12 cellular contexts compared by ENCODE assay signal in the genomic region with DNA sequence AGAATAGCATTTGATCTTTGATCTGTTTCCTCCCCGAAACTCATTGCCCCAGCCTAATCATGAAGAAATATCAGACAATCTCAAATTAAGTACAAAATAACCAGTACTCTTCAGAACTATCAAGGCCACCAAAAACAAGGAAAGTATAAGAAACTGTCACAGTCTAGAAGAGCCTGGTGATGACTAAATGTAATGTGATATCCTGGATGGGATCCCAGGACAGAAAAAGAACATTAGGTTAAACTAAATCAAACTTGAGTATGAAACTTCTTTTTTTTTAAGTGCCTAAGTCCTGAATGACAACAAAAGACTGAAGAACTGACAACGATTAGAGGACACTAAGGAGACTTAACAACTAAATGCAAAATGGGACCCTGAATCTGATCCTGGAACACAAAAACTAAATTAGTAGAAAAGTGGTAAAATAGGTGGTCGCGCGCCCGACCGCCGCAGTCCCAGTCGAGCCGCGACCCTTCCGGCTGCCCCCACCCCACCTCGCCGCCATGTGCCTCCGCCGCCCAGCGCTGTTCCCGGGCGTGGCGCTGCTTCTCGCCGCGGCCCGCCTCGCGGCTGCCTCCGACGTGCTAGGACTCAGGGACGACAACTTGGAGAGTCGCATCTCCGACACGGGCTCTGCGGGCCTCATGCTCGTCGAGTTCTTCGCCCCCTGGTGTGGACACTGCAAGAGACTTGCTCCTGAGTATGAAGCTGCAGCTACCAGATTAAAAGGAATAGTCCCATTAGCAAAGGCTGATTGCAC. TPM values are rescaled to one million over a fixed set of nuclear protein-coding genes. Genes with fewer than 3 reads are reported as not detected.
DNase-seq lines count a peak whose midpoint lies in the region; ATAC-seq and TF ChIP-seq lines count a peak whose summit lies in the region.
"Had no signal": no experiment of that assay in that cellular context is flagged by ENCODE, and none has a peak within 500 bp of the region (broad histone marks: within the 10 kb centered on the region; RNA-seq: fewer than 3 reads in every experiment).

No MANE protein-coding gene starts in this region.

- H3K9me2 ChIP-seq in PC-3 (replicated peaks; ENCODE audit: low read length) = no peaks in the 10 kb centered on the region

- H3K9me3 ChIP-seq in PC-3 (ENCODE audit: low read length) (no peaks in the 10 kb centered on the region), parathyroid adenoma (ENCODE audit: control insufficient read depth, low read length) (no peaks in the 10 kb centered on the region)
- H3K9me3 ChIP-seq: HAP-1 had no signal

- no peaks in the 10 kb centered on the region for H4K20me1 ChIP-seq in PC-3 (ENCODE audit: low read length)

- H3K27ac ChIP-seq in PC-3 (ENCODE audit: low read length) (no peak overlapping the region), parathyroid adenoma (peak overlapping the region; percentile 92)
- H3K27ac ChIP-seq: HL-60 had no signal

- POLR2A ChIA-PET in PC-3 (lab: Charles Lee; ENCODE audit: unreplicated experiment) = no interaction called here

- H3K4me3 ChIP-seq in PC-3 (ENCODE audit: low read length) = peak overlapping the region; percentile 2; the same call in 1 of the 2 replicates
- peak overlapping the region; percentile 25 for H3K4me3 ChIP-seq in parathyroid adenoma (ENCODE audit: low read depth, low read length)
- H3K4me3 ChIP-seq: HAP-1 had no signal

- H3K79me2 ChIP-seq in PC-3 (ENCODE audit: low read length) (peaks cover 17% of the 10 kb centered on the region), parathyroid adenoma (no peaks in the 10 kb centered on the region)

- ATAC-seq in PC-3 (peak; percentile 57), GM18519 (IDR thresholded peaks at IDR 0.05; ENCODE audit: low FRiP score, unreplicated experiment) (no peak), HG02885 (IDR thresholded peaks at IDR 0.05; ENCODE audit: poor library complexity, unreplicated experiment) (no peak), HG03460 (IDR thresholded peaks at IDR 0.05; ENCODE audit: unreplicated experiment) (no peak)
- ATAC-seq: activated T-cell treated with anti-CD3 and anti-CD28 coated beads, Interleukin-2, amount 50 U/mL, for 4 hours had no signal

- H2AFZ ChIP-seq in PC-3 (ENCODE audit: low read length) (peak overlapping the region; percentile 31), parathyroid adenoma (peak overlapping the region; percentile 15)

- H3K36me3 ChIP-seq in PC-3 (ENCODE audit: low read depth, low read length) (no peaks in the 10 kb centered on the region), parathyroid adenoma (ENCODE audit: control insufficient read depth, insufficient read depth, low read length) (no peaks in the 10 kb centered on the region)
- H3K36me3 ChIP-seq: HAP-1 had no signal

- H3K4me2 ChIP-seq in PC-3 (ENCODE audit: low read length) = peak overlapping the region; percentile 21
- H3K4me2 ChIP-seq in parathyroid adenoma (ENCODE audit: low read length) = peak overlapping the region; percentile 52

- intact Hi-C loops in PC-3 (cut with micrococcal nuclease) = no loop called here

- H3K4me1 ChIP-seq in PC-3 (ENCODE audit: insufficient read depth, low read length) = peaks cover 25% of the 10 kb centered on the region
- H3K4me1 ChIP-seq in parathyroid adenoma = peaks cover 19% of the 10 kb centered on the region

- peak; percentile 44 for DNase-seq in AG08396 (ENCODE audit: low spot score)
- DNase-seq in PC-3 = peak; percentile 64
- peak; percentile 66 for DNase-seq in fibroblast of peridontal ligament (ENCODE audit: extremely low read depth)
- no peak for DNase-seq in NCI-H2029 treated with DMSO at 0.1 percent for 48 hours (lab: John Stamatoyannopoulos, UW)
- DNase-seq: activated T-cell treated with anti-CD3 and anti-CD28 coated beads, Interleukin-2, amount 50 U/mL, for 4 hours; NCI-H2107 had no signal

- CTCF ChIA-PET in PC-3 (lab: Charles Lee) = no interaction called here

- H3K9ac ChIP-seq in PC-3 (ENCODE audit: low read length) (no peak overlapping the region), parathyroid adenoma (no peak overlapping the region)

- BruUV-seq in PC-3 (replicated peaks; lab: Mats Ljungman, UMichigan) = no TSS peak

- no peaks in the 10 kb centered on the region for H3K27me3 ChIP-seq in PC-3 (ENCODE audit: low read length)
- H3K27me3 ChIP-seq in parathyroid adenoma (ENCODE audit: control insufficient read depth, insufficient read depth, low read length) = no peaks in the 10 kb centered on the region

- no peaks in the 10 kb centered on the region for H3F3A ChIP-seq in PC-3 (ENCODE audit: low read length, unreplicated experiment)

- TF ChIP-seq CTCF in PC-3 (conservative IDR thresholded peaks at IDR 0.05; ENCODE audit: low read depth, low read length) (no peak), parathyroid adenoma (IDR thresholded peaks at IDR 0.05) (no peak)

RNA-seq across cellular contexts. Expression of a gene that starts 5.5 kb away (rescaled TPM):
- total RNA-seq in PC-3 (2014; rRNA removed) = 16.0 and 23.5 TPM in 2 replicates

RNA-seq across cellular contexts. Expression of a gene that starts 47.3 kb away (rescaled TPM):
- total RNA-seq in PC-3 (2014; rRNA removed) = 2.8 and 3.2 TPM in 2 replicates
